In the genomic region with DNA sequence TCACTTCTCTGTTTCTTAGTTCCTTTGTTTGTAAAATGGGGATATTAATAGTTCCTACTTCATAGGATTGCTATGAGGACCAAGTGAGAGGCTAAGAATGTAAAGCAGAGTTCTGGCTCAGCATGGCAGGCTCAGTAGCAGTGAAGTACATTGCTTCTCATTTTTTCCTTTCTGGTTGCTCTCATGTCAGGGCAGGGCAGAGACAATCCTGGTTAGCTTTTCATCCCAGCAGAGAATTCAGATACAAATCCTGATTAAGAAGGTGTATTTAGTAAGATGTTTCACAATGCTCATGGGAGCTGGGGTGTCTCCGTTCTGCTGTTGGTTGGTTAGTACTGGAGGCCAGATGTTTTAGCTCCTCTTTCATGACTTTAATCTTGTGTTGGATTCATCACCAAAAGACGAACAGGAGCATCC, we compare ENCODE assay signal across 22 cellular contexts. TPM values are rescaled to one million over a fixed set of nuclear protein-coding genes. Genes with fewer than 3 reads are reported as not detected.
DNase-seq lines count a peak whose midpoint lies in the region; TF ChIP-seq lines count a peak whose summit lies in the region.
"Had no signal": no experiment of that assay in that cellular context is flagged by ENCODE, and none has a peak within 500 bp of the region (broad histone marks: within the 10 kb centered on the region; RNA-seq: fewer than 3 reads in every experiment).

No MANE protein-coding gene starts in this region.

- TF ChIP-seq POLR2A in sigmoid colon (IDR thresholded peaks at IDR 0.05), result no peak

- H3K27ac ChIP-seq in sigmoid colon, result peak overlapping the region in 3 of 4 donors; percentile 31 to 50 (median 46)
- H3K27ac ChIP-seq: breast epithelium, RWPE1, transverse colon had no signal

- TF ChIP-seq EP300 in sigmoid colon (IDR thresholded peaks at IDR 0.05), result no peak

- H3K36me3 ChIP-seq in sigmoid colon, result no peaks in the 10 kb centered on the region
- H3K36me3 ChIP-seq: breast epithelium, transverse colon had no signal

- H3K9me3 ChIP-seq in sigmoid colon, result no peaks in the 10 kb centered on the region

- peaks cover 0 to 37% (median 25%) of the 10 kb centered on the region in 4 donors for H3K4me1 ChIP-seq in sigmoid colon
- H3K4me1 ChIP-seq: breast epithelium had no signal

- WGBS in sigmoid colon, 2 donors, result 76 to 79% methylated on average over 2 of the region's 2 CpGs

- no peak for TF ChIP-seq CTCF in sigmoid colon (IDR thresholded peaks at IDR 0.05)

- no peak overlapping the region for H3K4me3 ChIP-seq in sigmoid colon
- H3K4me3 ChIP-seq: breast epithelium, transverse colon had no signal

- DNase-seq in GM03348 (ENCODE audit: low spot score), result peak; percentile 35
- DNase-seq in NCI-H82 (lab: John Stamatoyannopoulos, UW), result peak; percentile 66
- DNase-seq in fibroblast of the conjunctiva (ENCODE audit: low read depth), result peak; percentile 8
- DNase-seq in sigmoid colon, result peak; percentile 75
- no peak for DNase-seq in NCI-H1048 (lab: John Stamatoyannopoulos, UW)
- DNase-seq in OCI-M1 (lab: John Stamatoyannopoulos, UW), result no peak
- no peak for DNase-seq in A172 (ENCODE audit: low spot score)
- DNase-seq in stimulated activated naive CD4-positive, alpha-beta T cell (lab: John Stamatoyannopoulos, UW), result no peak
- DNase-seq: activated CD4-positive, alpha-beta T cell treated with anti-CD3 and anti-CD28 coated beads for 36 hours; activated naive CD8-positive, alpha-beta T cell treated with anti-CD3 and anti-CD28 coated beads for 36 hours; DND-41; H9; midbrain; NCI-H1092 treated with DMSO at 0.1 percent for 48 hours; NCI-H2081 treated with DMSO at 0.1 percent for 48 hours; small intestine; stimulated activated CD4-positive, alpha-beta T cell treated with anti-CD3 and anti-CD28 coated beads, Interleukin-2, amount 100 ng/mL, for 48 hours; stimulated activated naive CD8-positive, alpha-beta T cell treated with anti-CD3 and anti-CD28 coated beads, Interleukin-15, amount 100 ng/mL, for 72 hours; SW 1271; transverse colon had no signal

- intact Hi-C loops in sigmoid colon (cut with DNase I), result no loop called here

- H3K27me3 ChIP-seq in sigmoid colon, result no peaks in the 10 kb centered on the region
- H3K27me3 ChIP-seq: breast epithelium, transverse colon had no signal

RNA-seq across cellular contexts. Expression of a gene that starts 42.9 kb away (rescaled TPM):
- total RNA-seq in sigmoid colon, result 10 to 100 TPM; 12.4 to 17.1 (median 14.6) TPM
- 1 to 10 TPM in 2 of 3 donors, under 1 TPM in 1; 0.92 to 4.8 (median 2.6) TPM for polyA plus RNA-seq in sigmoid colon
- 4.0 and 5.2 TPM in 2 replicates for total RNA-seq in A172 (2014; rRNA removed; shearing (Covaris generic))

Comparison
In these comparisons a context has a peak if more than half of its experiments do, and no peak if none do; other contexts are left out.
1. DNase-seq: peak in GM03348 (single experiment), NCI-H82 (single experiment), fibroblast of the conjunctiva (single experiment) and sigmoid colon (single experiment); none in NCI-H1048 (single experiment), OCI-M1 (single experiment), A172 (single experiment) and stimulated activated naive CD4-positive, alpha-beta T cell (0 of 6).